ENCODE assay signal across 8 cellular contexts in genomic region chr12:124915249-124916236, GRCh38. TPM values are rescaled to one million over a fixed set of nuclear protein-coding genes. Genes with fewer than 3 reads are reported as not detected.
A peak's percentile ranks its signal among the peaks of the same experiment; 100 is the strongest.
DNase-seq lines count a peak whose midpoint lies in the region; ATAC-seq, FAIRE-seq and TF ChIP-seq lines count a peak whose summit lies in the region.

No MANE protein-coding gene starts in this region.

- H2BK5ac ChIP-seq in H1 (ENCODE audit: low read depth, low read length) = peak overlapping the region; percentile 100

- peak overlapping the region; percentile 98 for H4K8ac ChIP-seq in H1 (ENCODE audit: extremely low read depth, insufficient read depth, low read length)

- H3K4me2 ChIP-seq in OCI-LY3 (ENCODE audit: low read length) (peak overlapping the region; percentile 98), H1 (ENCODE audit: insufficient read depth in 1 of 2, low read depth in 2 of 2, low read length in 2 of 2) (peak overlapping the region; percentile 81 to 82)

- H2BK12ac ChIP-seq in H1 (ENCODE audit: low read depth, low read length) = peak overlapping the region; percentile 95; the same call in 1 of the 2 replicates

- DNase-seq in ACHN = peak; percentile 71
- DNase-seq in H1 (ENCODE audit: low read depth in 1 of 2, low spot score in 2 of 2) = no peak
- DNase-seq in anterior cingulate cortex (lab: John Stamatoyannopoulos, UW) = no peak
- DNase-seq in GM12891 (ENCODE audit: insufficient read length, low spot score) = no peak
- DNase-seq in GDM1 (lab: John Stamatoyannopoulos, UW) = no peak

- H3K27ac ChIP-seq in OCI-LY3 (ENCODE audit: low read length) = peak overlapping the region; percentile 98
- peak overlapping the region; percentile 100 for H3K27ac ChIP-seq in H1 (ENCODE audit: low read depth, low read length)
- H3K27ac ChIP-seq in mucosa of rectum (ENCODE audit: low read depth in 2 of 2, low read length in 2 of 2) = peak overlapping the region; percentile 99 to 100

- TF ChIP-seq POLR2A in H1 (IDR thresholded peaks at IDR 0.05; ENCODE audit: control extremely low read depth in 1 of 2, low read depth in 2 of 2, low read length in 2 of 2) (no peak), GM12891 (IDR thresholded peaks at IDR 0.05; ENCODE audit: low read depth, low read length) (no peak)

- POLR2A ChIA-PET in H1 (lab: Charles Lee; ENCODE audit: partially characterized antibody) = interaction anchor here (0.6 to 11.9 kb wide), 18 partner anchors 8 to 1579 kb away, joined by 3 to 250 read pairs (median 6); partner anchors contain the start of gene SCARB1

- peak overlapping the region; percentile 54 for H3K56ac ChIP-seq in H1 (replicated peaks; ENCODE audit: insufficient read length, low read depth, low read length)

- CTCF ChIA-PET in H1 (lab: Charles Lee; ENCODE audit: partially characterized antibody) = interaction anchor here (1.1 to 2.9 kb wide), 4 partner anchors 9 to 25 kb away, joined by 3 to 11 read pairs (median 6); no protein-coding TSS in a partner anchor

- no peak overlapping the region; the same call in 1 of the 2 replicates for H2AK5ac ChIP-seq in H1 (ENCODE audit: low read depth, low read length)

- H3K9me3 ChIP-seq in OCI-LY3 (ENCODE audit: insufficient read depth, low read length) (no peaks in the 10 kb centered on the region), H1 (ENCODE audit: insufficient read depth in 2 of 2, low read depth in 1 of 2, low read length in 1 of 2) (no peaks in the 10 kb centered on the region), mucosa of rectum (ENCODE audit: control insufficient read depth in 2 of 2, low read length in 2 of 2) (no peaks in the 10 kb centered on the region)

- no peak for TF ChIP-seq EP300 in H1 (IDR thresholded peaks at IDR 0.05; ENCODE audit: borderline replicate concordance in 1 of 2, low read depth in 2 of 2, low read length in 2 of 2)

- H3K18ac ChIP-seq in H1 (ENCODE audit: extremely low read depth, low read length) = peak overlapping the region; percentile 91

- H3K4me3 ChIP-seq in OCI-LY3 (ENCODE audit: low read length) (peak overlapping the region; percentile 100), H1 (ENCODE audit: extremely low read depth in 1 of 4, insufficient read depth in 2 of 4, low read depth in 3 of 4, low read length in 4 of 4) (peak overlapping the region; percentile 74 to 100 (median 99)), mucosa of rectum (ENCODE audit: low read length in 2 of 2) (peak overlapping the region; percentile 87 to 98)

- H3K36me3 ChIP-seq in OCI-LY3 (replicated peaks; ENCODE audit: low read depth, low read length) (peaks cover 19% of the 10 kb centered on the region), H1 (ENCODE audit: control insufficient read depth in 2 of 4, insufficient read depth in 4 of 4, low read length in 3 of 4) (peaks cover 12 to 27% (median 23%) of the 10 kb centered on the region in 4 experiments; a peak in 7 of 8 replicates), mucosa of rectum (ENCODE audit: control insufficient read depth in 2 of 2, insufficient read depth in 2 of 2, low read length in 2 of 2) (peaks cover 25 to 26% of the 10 kb centered on the region in 2 donors)

- no peak for TF ChIP-seq RAD21 in H1 (IDR thresholded peaks at IDR 0.05 in 1 of 2, conservative IDR thresholded peaks at IDR 0.05 in 1 of 2; ENCODE audit: low read depth in 2 of 2, low read length in 2 of 2)

- H3K79me2 ChIP-seq in OCI-LY3 (ENCODE audit: low read length) (peaks cover 34% of the 10 kb centered on the region), H1 (ENCODE audit: control insufficient read depth in 1 of 2, insufficient read depth in 2 of 2, low read length in 2 of 2) (peaks cover 8 to 30% of the 10 kb centered on the region in 2 experiments)

- peak overlapping the region; percentile 23; the same call in 1 of the 2 replicates for H2BK20ac ChIP-seq in H1 (ENCODE audit: low read length)

- H3K9ac ChIP-seq in OCI-LY3 (ENCODE audit: low read length) (peak overlapping the region; percentile 100), H1 (replicated peaks in 1 of 4; ENCODE audit: extremely low read depth in 1 of 4, low read depth in 3 of 4, low read length in 3 of 4) (peak overlapping the region; percentile 77 to 99 (median 97)), mucosa of rectum (ENCODE audit: low read depth in 1 of 2, low read length in 2 of 2) (peak overlapping the region; percentile 99 to 100)

- H2AFZ ChIP-seq in OCI-LY3 (ENCODE audit: low read depth, low read length) = peak overlapping the region; percentile 24; the same call in 1 of the 2 replicates
- no peak overlapping the region for H2AFZ ChIP-seq in H1 (ENCODE audit: low read length)

- H3K14ac ChIP-seq in H1 (ENCODE audit: insufficient read length) = no peak overlapping the region

- TF ChIP-seq CTCF in OCI-LY3 (IDR thresholded peaks at IDR 0.05; ENCODE audit: low read depth, low read length) (no peak), H1 (IDR thresholded peaks at IDR 0.05; ENCODE audit: control extremely low read depth in 1 of 3, insufficient read depth in 1 of 3, low read depth in 1 of 3, low read length in 3 of 3) (no peak)

- peaks cover 11% of the 10 kb centered on the region for H3K23me2 ChIP-seq in H1 (ENCODE audit: low read depth, low read length)

- H4K20me1 ChIP-seq in OCI-LY3 (ENCODE audit: insufficient read depth, low read length) (peaks cover 33% of the 10 kb centered on the region), H1 (replicated peaks in 1 of 2; ENCODE audit: control insufficient read depth in 1 of 2, insufficient read depth in 2 of 2, low read length in 2 of 2) (peaks cover 16 to 19% of the 10 kb centered on the region in 2 experiments)

- no peak overlapping the region for H2BK15ac ChIP-seq in H1 (ENCODE audit: low read length)

- peak overlapping the region; percentile 97 for H4K91ac ChIP-seq in H1 (replicated peaks; ENCODE audit: insufficient read length, low read length)

- WGBS in H1 (ENCODE audit: extremely low coverage in 1 of 2, insufficient coverage in 1 of 2, insufficient read length in 1 of 2, insufficient replicate concordance in 2 of 2, low coverage in 1 of 2, low lambda C conversion rate in 2 of 2, missing lambda C conversion rate in 1 of 2), 2 experiments = 25% methylated on average over 21 of the region's 21 CpGs; no CpG with 5 or more reads in 1 of the 2 experiments

- peak overlapping the region; percentile 90 for H4K5ac ChIP-seq in H1 (ENCODE audit: insufficient read length, low read depth, low read length)

- in situ Hi-C loops in ACHN (cut with HindIII; ENCODE audit: low pct_ligation_motif_present, low pct_unique_long_range_greater_than_20kb, low sequenced_read_pairs) = no loop called here

- no peaks in the 10 kb centered on the region for H3K27me3 ChIP-seq in OCI-LY3 (ENCODE audit: low read depth, low read length)
- no peaks in the 10 kb centered on the region for H3K27me3 ChIP-seq in H1 (replicated peaks in 1 of 4; ENCODE audit: control insufficient read depth in 3 of 4, extremely low read depth in 1 of 4, insufficient read depth in 3 of 4, low read length in 3 of 4)
- H3K27me3 ChIP-seq in mucosa of rectum (ENCODE audit: control insufficient read depth in 2 of 2, insufficient read depth in 2 of 2, low read length in 2 of 2) = no peaks in the 10 kb centered on the region

- no peaks in the 10 kb centered on the region for H3K79me1 ChIP-seq in H1 (ENCODE audit: low read depth, low read length)

- peak overlapping the region; percentile 47 for H2BK120ac ChIP-seq in H1 (replicated peaks; ENCODE audit: low read depth, low read length)

- peak; percentile 1 for ATAC-seq in GM21360 (IDR thresholded peaks at IDR 0.05; ENCODE audit: unreplicated experiment)

- H3K4me1 ChIP-seq in OCI-LY3 (ENCODE audit: low read length) = peaks cover 48% of the 10 kb centered on the region
- H3K4me1 ChIP-seq in H1 (replicated peaks in 1 of 4; ENCODE audit: control insufficient read depth in 3 of 4, insufficient read depth in 4 of 4, low read length in 3 of 4) = peaks cover 6 to 21% (median 16%) of the 10 kb centered on the region in 4 experiments; a peak in 6 of 7 replicates
- H3K4me1 ChIP-seq in mucosa of rectum (ENCODE audit: control insufficient read depth in 2 of 2, insufficient read depth in 2 of 2, low read length in 2 of 2) = peaks cover 55 to 59% of the 10 kb centered on the region in 2 donors

- peak overlapping the region; percentile 30 for H3K4ac ChIP-seq in H1 (replicated peaks; ENCODE audit: insufficient read length, low read depth, low read length)

- H3K23ac ChIP-seq in H1 (ENCODE audit: insufficient read length) = no peak overlapping the region

- FAIRE-seq in H1 (lab: Jason Lieb, UNC) (no peak), GM12891 (lab: Jason Lieb, UNC) (no peak)

TF ChIP-seq in H1, 55 proteins besides CTCF, POLR2A, EP300 and RAD21:
- no peak for TF ChIP-seq EZH2 (IDR thresholded peaks at IDR 0.05; ENCODE audit: low read depth, low read length, severe bottlenecking)
- peak; percentile 9 for TF ChIP-seq BACH1 (IDR thresholded peaks at IDR 0.05; ENCODE audit: low read length)

TF ChIP-seq in GM12891, 5 proteins besides CTCF, POLR2A, EP300 and RAD21:
- no peak for TF ChIP-seq POU2F2 (IDR thresholded peaks at IDR 0.05; ENCODE audit: low read depth, low read length)
- no peak for TF ChIP-seq TAF1 (IDR thresholded peaks at IDR 0.05; ENCODE audit: low read depth, low read length)
- TF ChIP-seq POLR2AphosphoS5 (IDR thresholded peaks at IDR 0.05; ENCODE audit: low read depth, low read length) = no peak
- no peak for TF ChIP-seq SPI1 (IDR thresholded peaks at IDR 0.05; ENCODE audit: low read depth, low read length)
- no peak for TF ChIP-seq PAX5 (IDR thresholded peaks at IDR 0.05; ENCODE audit: insufficient read depth, low read length, severe bottlenecking)

RNA-seq across cellular contexts. Expression of gene UBC, which starts 1.1 kb away (rescaled TPM):
- total RNA-seq in H1 (2021; fragmentation: NEBNext Ultra II Directional; extraction: Animal tissue kit (Norgen Biotek cat#: 25700)) = 559 and 571 TPM in 2 replicates
- 366 and 749 TPM in 2 replicates for polyA plus RNA-seq in H1 (2011; rRNA removed)
- polyA plus RNA-seq in H1 (2011; cell fraction: cytosol; rRNA removed) = 933 TPM
- polyA plus RNA-seq in H1 (2011; cell fraction: nucleus; rRNA removed) = 730 TPM
- polyA plus RNA-seq in H1 (2012, experiment 1 of 2) = 760 to 816 TPM (median 784 TPM) in 4 replicates
- 361 TPM for polyA plus RNA-seq in H1 (2012, experiment 2 of 2)
- 525 TPM for polyA plus RNA-seq in H1 (2013, experiment 1 of 2)
- polyA plus RNA-seq in H1 (2013, experiment 2 of 2) = 524 TPM
- 622 and 655 TPM in 2 replicates for polyA minus RNA-seq in H1 (2011; rRNA and poly(A)+ RNA removed)
- polyA minus RNA-seq in H1 (2011; cell fraction: cytosol; rRNA and poly(A)+ RNA removed) = 263 TPM
- 233 TPM for polyA minus RNA-seq in H1 (2011; cell fraction: nucleus; rRNA and poly(A)+ RNA removed)
- 1,009 TPM for polyA plus RNA-seq in GM12891 (2012; ENCODE audit: low read depth, missing spikeins)

RNA-seq across cellular contexts. Expression of gene SCARB1, which starts 51.9 kb away (rescaled TPM):
- 57.1 and 58.0 TPM in 2 replicates for total RNA-seq in H1 (2021; fragmentation: NEBNext Ultra II Directional; extraction: Animal tissue kit (Norgen Biotek cat#: 25700))
- 45.3 and 70.7 TPM in 2 replicates for polyA plus RNA-seq in H1 (2011; rRNA removed)
- polyA plus RNA-seq in H1 (2011; cell fraction: cytosol; rRNA removed) = 49.4 TPM
- polyA plus RNA-seq in H1 (2011; cell fraction: nucleus; rRNA removed) = 108 TPM
- polyA plus RNA-seq in H1 (2012, experiment 1 of 2) = 52.4 to 76.7 TPM (median 66.8 TPM) in 4 replicates
- 40.2 TPM for polyA plus RNA-seq in H1 (2012, experiment 2 of 2)
- polyA plus RNA-seq in H1 (2013, experiment 1 of 2) = 81.2 TPM
- polyA plus RNA-seq in H1 (2013, experiment 2 of 2) = 90.5 TPM
- 52.9 and 55.6 TPM in 2 replicates for polyA minus RNA-seq in H1 (2011; rRNA and poly(A)+ RNA removed)
- 28.3 TPM for polyA minus RNA-seq in H1 (2011; cell fraction: cytosol; rRNA and poly(A)+ RNA removed)
- 31.4 TPM for polyA minus RNA-seq in H1 (2011; cell fraction: nucleus; rRNA and poly(A)+ RNA removed)
- 93.0 TPM for polyA plus RNA-seq in GM12891 (2012; ENCODE audit: low read depth, missing spikeins)
